Comparison of ENCODE assay signal across 36 cellular contexts in the genomic region with DNA sequence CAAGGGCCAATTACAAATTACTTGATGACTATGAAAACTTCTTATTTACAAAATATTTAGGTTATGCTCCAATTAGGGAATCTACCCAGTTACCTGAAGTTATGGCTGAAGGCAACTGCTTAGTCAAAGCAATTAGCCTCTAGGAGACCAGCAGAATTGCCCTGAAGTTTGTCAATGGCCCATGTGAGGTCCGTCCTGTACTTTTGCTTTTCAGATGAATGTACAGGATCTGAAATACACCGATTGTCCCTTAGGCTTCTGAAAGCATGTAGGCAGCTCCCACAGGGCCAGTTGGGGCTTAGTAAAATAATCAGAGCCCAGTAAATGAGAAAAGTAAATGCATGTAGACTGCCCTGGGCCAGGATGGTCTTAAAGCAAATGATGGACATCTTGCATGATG.
"Had no signal": no experiment of that assay in that cellular context is flagged by ENCODE, and none has a peak within 500 bp of the region (broad histone marks: within the 10 kb centered on the region; RNA-seq: fewer than 3 reads in every experiment).

No MANE protein-coding gene starts in this region.

- H3K36me3 Mint-ChIP-seq: activated CD4-positive, alpha-beta memory T cell treated with anti-CD3 and anti-CD28 coated beads for 36 hours; activated naive CD4-positive, alpha-beta T cell treated with anti-CD3 and anti-CD28 coated beads, Interleukin-2, amount 50 U/mL, for 72 hours; activated naive CD8-positive, alpha-beta T cell treated with anti-CD3 and anti-CD28 coated beads for 36 hours had no signal

- H3K9me3 ChIP-seq: adrenal gland, body of pancreas, breast epithelium had no signal

- H3K27ac ChIP-seq: adrenal gland, brain microvascular endothelial cell, breast epithelium, VCaP had no signal

- H3K4me3 Mint-ChIP-seq: activated B cell treated with CpG ODN at 0.5 μM for 24 hours; activated CD4-positive, alpha-beta memory T cell treated with anti-CD3 and anti-CD28 coated beads for 36 hours; activated CD4-positive, alpha-beta T cell treated with anti-CD3 and anti-CD28 coated beads, Interleukin-2, amount 10 ng/mL, durations not matched to agents 24 days and 14 days; activated CD8-positive, alpha-beta T cell treated with anti-CD3 and anti-CD28 coated beads for 36 hours; activated naive CD4-positive, alpha-beta T cell treated with anti-CD3 and anti-CD28 coated beads for 36 hours; activated naive CD8-positive, alpha-beta T cell treated with anti-CD3 and anti-CD28 coated beads for 36 hours; activated T-cell treated with anti-CD3 and anti-CD28 coated beads, Interleukin-2, amount 50 U/mL, for 4 hours; activated T-cell treated with anti-CD3 and anti-CD28 coated beads, Interleukin-2, amount 50 U/mL, for 72 hours; activated T-helper 1 cell treated with anti-CD3 and anti-CD28 coated beads, Interleukin-12 subunit alpha, Interleukin-12 subunit beta, Interleukin-2, Interleukin-4 antibody, amounts not matched to agents 30 ng/mL and 10 ng/mL and 1 ng/mL, durations not matched to agents 14 hours and 24 hours and 36 hours; activated T-helper 17 cell treated with anti-CD3 and anti-CD28 coated beads, Interleukin-2, amount 50 U/mL, for 72 hours; T-helper 1 cell treated with Interleukin-12 subunit alpha and Interleukin-12 subunit beta and Interleukin-4 antibody, amounts not matched to agents 30 μg/mL and 1 μg/mL, for 36 hours; T-helper 2 cell treated with Interferon-gamma antibody and Interleukin-4, amounts not matched to agents 5 μg/mL and 100 μg/mL, for 36 hours had no signal

- H3K4me1 Mint-ChIP-seq: activated B cell treated with CpG ODN at 0.5 μM for 24 hours; activated CD4-positive, alpha-beta T cell treated with anti-CD3 and anti-CD28 coated beads, Interleukin-2, amount 10 ng/mL, durations not matched to agents 24 days and 14 days; activated naive CD8-positive, alpha-beta T cell treated with anti-CD3 and anti-CD28 coated beads for 36 hours; activated T-helper 17 cell treated with anti-CD3 and anti-CD28 coated beads, Interleukin-2, amount 50 U/mL, for 72 hours had no signal

- H3K9me3 Mint-ChIP-seq: activated B cell treated with CpG ODN at 0.5 μM for 24 hours; activated CD4-positive, alpha-beta memory T cell treated with anti-CD3 and anti-CD28 coated beads for 36 hours; activated CD4-positive, alpha-beta T cell treated with anti-CD3 and anti-CD28 coated beads, Interleukin-2, amount 10 ng/mL, durations not matched to agents 24 days and 14 days; activated CD8-positive, alpha-beta T cell treated with anti-CD3 and anti-CD28 coated beads for 36 hours; activated naive CD4-positive, alpha-beta T cell treated with anti-CD3 and anti-CD28 coated beads for 36 hours; activated naive CD4-positive, alpha-beta T cell treated with anti-CD3 and anti-CD28 coated beads, Interleukin-2, amount 50 U/mL, for 72 hours; activated naive CD8-positive, alpha-beta T cell treated with anti-CD3 and anti-CD28 coated beads for 36 hours; activated T-cell treated with anti-CD3 and anti-CD28 coated beads, Interleukin-2, amount 50 U/mL, for 4 hours; activated T-cell treated with anti-CD3 and anti-CD28 coated beads, Interleukin-2, amount 50 U/mL, for 72 hours; activated T-helper 1 cell treated with anti-CD3 and anti-CD28 coated beads, Interleukin-12 subunit alpha, Interleukin-12 subunit beta, Interleukin-2, Interleukin-4 antibody, amounts not matched to agents 30 ng/mL and 10 ng/mL and 1 ng/mL, durations not matched to agents 14 hours and 24 hours and 36 hours; activated T-helper 17 cell treated with anti-CD3 and anti-CD28 coated beads, Interleukin-2, amount 50 U/mL, for 72 hours; T-helper 1 cell treated with Interleukin-12 subunit alpha and Interleukin-12 subunit beta and Interleukin-4 antibody, amounts not matched to agents 30 μg/mL and 1 μg/mL, for 36 hours; T-helper 2 cell treated with Interferon-gamma antibody and Interleukin-4, amounts not matched to agents 5 μg/mL and 100 μg/mL, for 36 hours had no signal

- FAIRE-seq: astrocyte, TTC549 had no signal

- DNase-seq: activated B cell treated with CpG ODN at 0.5 μM for 24 hours; activated CD4-positive, alpha-beta memory T cell treated with anti-CD3 and anti-CD28 coated beads for 36 hours; activated CD4-positive, alpha-beta T cell treated with anti-CD3 and anti-CD28 coated beads for 4 hours; activated CD4-positive, alpha-beta T cell treated with anti-CD3 and anti-CD28 coated beads, Interleukin-2, amount 10 ng/mL, durations not matched to agents 24 days and 14 days; activated CD4-positive, alpha-beta T cell treated with anti-CD3 and anti-CD28 coated beads, Interleukin-2, amount 50 U/mL, for 1 hour; activated CD4-positive, alpha-beta T cell treated with anti-CD3 and anti-CD28 coated beads, Interleukin-2, amount 50 U/mL, for 4 hours; activated CD4-positive, CD25-positive, alpha-beta regulatory T cell treated with anti-CD3 and anti-CD28 coated beads, Interleukin-2, amount 50 U/mL, for 72 hours; activated CD8-positive, alpha-beta memory T cell treated with anti-CD3 and anti-CD28 coated beads, Interleukin-2, amount 50 U/mL, for 4 hours; activated CD8-positive, alpha-beta T cell treated with anti-CD3 and anti-CD28 coated beads for 36 hours; activated effector memory CD4-positive, alpha-beta T cell treated with anti-CD3 and anti-CD28 coated beads, Interleukin-2, amount 50 U/mL, for 16 hours; activated gamma-delta T cell treated with Interleukin-2 at 50 U/mL for 16 hours; activated naive CD4-positive, alpha-beta T cell; activated naive CD4-positive, alpha-beta T cell treated with anti-CD3 and anti-CD28 coated beads for 36 hours; activated naive CD4-positive, alpha-beta T cell treated with anti-CD3 and anti-CD28 coated beads, Interleukin-2, amount 50 U/mL, for 16 hours; activated naive CD8-positive, alpha-beta T cell treated with anti-CD3 and anti-CD28 coated beads for 36 hours; activated T-cell treated with anti-CD3 and anti-CD28 coated beads for 4 hours; activated T-cell treated with anti-CD3 and anti-CD28 coated beads, Interleukin-2, amount 50 U/mL, for 1 hour; activated T-cell treated with anti-CD3 and anti-CD28 coated beads, Interleukin-2, amount 50 U/mL, for 4 hours; activated T-cell treated with anti-CD3 and anti-CD28 coated beads, Interleukin-2, amount 50 U/mL, for 72 hours; amniotic stem cell; aorta; body of pancreas; brain microvascular endothelial cell; central memory CD4-positive, alpha-beta T cell; T-helper 2 cell; T-helper 9 cell had no signal

- H3K36me3 ChIP-seq: adrenal gland, brain microvascular endothelial cell, breast epithelium had no signal

- H3K27ac Mint-ChIP-seq: activated B cell treated with CpG ODN at 0.5 μM for 24 hours; activated CD4-positive, alpha-beta memory T cell treated with anti-CD3 and anti-CD28 coated beads for 36 hours; activated CD4-positive, alpha-beta T cell treated with anti-CD3 and anti-CD28 coated beads, Interleukin-2, amount 10 ng/mL, durations not matched to agents 24 days and 14 days; activated CD8-positive, alpha-beta T cell treated with anti-CD3 and anti-CD28 coated beads for 36 hours; activated naive CD4-positive, alpha-beta T cell treated with anti-CD3 and anti-CD28 coated beads for 36 hours; activated naive CD8-positive, alpha-beta T cell treated with anti-CD3 and anti-CD28 coated beads for 36 hours; activated T-cell treated with anti-CD3 and anti-CD28 coated beads, Interleukin-2, amount 50 U/mL, for 72 hours; activated T-helper 1 cell treated with anti-CD3 and anti-CD28 coated beads, Interleukin-12 subunit alpha, Interleukin-12 subunit beta, Interleukin-2, Interleukin-4 antibody, amounts not matched to agents 30 ng/mL and 10 ng/mL and 1 ng/mL, durations not matched to agents 14 hours and 24 hours and 36 hours; activated T-helper 17 cell treated with anti-CD3 and anti-CD28 coated beads, Interleukin-2, amount 50 U/mL, for 72 hours; T-helper 1 cell treated with Interleukin-12 subunit alpha and Interleukin-12 subunit beta and Interleukin-4 antibody, amounts not matched to agents 30 μg/mL and 1 μg/mL, for 36 hours; T-helper 2 cell treated with Interferon-gamma antibody and Interleukin-4, amounts not matched to agents 5 μg/mL and 100 μg/mL, for 36 hours had no signal

- ATAC-seq: activated CD8-positive, alpha-beta T cell treated with anti-CD3 and anti-CD28 coated beads for 36 hours; activated naive CD4-positive, alpha-beta T cell treated with anti-CD3 and anti-CD28 coated beads, Interleukin-2, amount 50 U/mL, for 72 hours; activated T-cell treated with anti-CD3 and anti-CD28 coated beads, Interleukin-2, amount 50 U/mL, for 4 hours; activated T-cell treated with anti-CD3 and anti-CD28 coated beads, Interleukin-2, amount 50 U/mL, for 72 hours; activated T-helper 17 cell treated with anti-CD3 and anti-CD28 coated beads, Interleukin-2, amount 50 U/mL, for 72 hours; body of pancreas had no signal

- H3K4me3 ChIP-seq: adrenal gland, body of pancreas, breast epithelium had no signal

- H3K27me3 Mint-ChIP-seq: activated B cell treated with CpG ODN at 0.5 μM for 24 hours; activated CD4-positive, alpha-beta memory T cell treated with anti-CD3 and anti-CD28 coated beads for 36 hours; activated CD4-positive, alpha-beta T cell treated with anti-CD3 and anti-CD28 coated beads, Interleukin-2, amount 10 ng/mL, durations not matched to agents 24 days and 14 days; activated CD8-positive, alpha-beta T cell treated with anti-CD3 and anti-CD28 coated beads for 36 hours; activated naive CD8-positive, alpha-beta T cell treated with anti-CD3 and anti-CD28 coated beads for 36 hours; activated T-helper 17 cell treated with anti-CD3 and anti-CD28 coated beads, Interleukin-2, amount 50 U/mL, for 72 hours had no signal

- H3K27me3 ChIP-seq: adrenal gland, body of pancreas, brain microvascular endothelial cell had no signal

- H3K4me1 ChIP-seq: breast epithelium had no signal
